In genomic region chr1:10426535-10426848, GRCh38 we compare ENCODE assay signal across 1 cellular context. TPM values are rescaled to one million over a fixed set of nuclear protein-coding genes. Genes with fewer than 3 reads are reported as not detected.
"Had no signal": no experiment of that assay in that cellular context is flagged by ENCODE, and none has a peak within 500 bp of the region (broad histone marks: within the 10 kb centered on the region; RNA-seq: fewer than 3 reads in every experiment).

No MANE protein-coding gene starts in this region.

RNA-seq across cellular contexts. Expression of gene CORT, which starts 23.3 kb away (rescaled TPM):
- total RNA-seq: T-helper 1 cell treated with Interleukin-12 subunit alpha and Interleukin-12 subunit beta and Interleukin-4 antibody, amounts not matched to agents 30 ng/mL and 1 ng/mL, for 36 hours had no signal
